ENCODE assay signal across 1 cellular context in the genomic region with DNA sequence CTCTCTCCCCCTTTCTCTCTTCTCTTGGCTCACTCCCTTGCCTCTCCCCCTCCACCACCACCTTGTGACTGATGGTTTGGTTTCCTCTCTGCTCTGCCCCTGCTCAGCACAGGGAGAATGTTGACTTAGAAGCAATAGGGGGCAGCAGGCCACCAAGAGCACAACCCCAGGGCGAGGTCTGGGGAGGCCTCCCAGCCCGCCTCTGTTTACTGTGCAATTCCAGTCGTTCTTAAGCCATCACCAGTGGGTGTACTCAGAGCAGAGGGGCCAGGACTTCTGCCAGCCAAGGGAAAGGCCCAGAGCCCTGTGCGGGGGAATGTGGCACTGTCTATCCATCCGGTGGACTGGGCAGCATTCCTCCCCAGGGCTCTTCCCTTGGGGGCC.
TF ChIP-seq lines count a peak whose summit lies in the region.

No MANE protein-coding gene starts in this region.

TF ChIP-seq in K562, 482 proteins besides CTCF, POLR2A, EP300 and RAD21:
- TF ChIP-seq RNF2 (IDR thresholded peaks at IDR 0.05) (no peak), ZNF146 (CRISPR knock-in tag; IDR thresholded peaks at IDR 0.05; ENCODE audit: unreplicated experiment) (no peak), STAT5B (CRISPR knock-in tag; IDR thresholded peaks at IDR 0.05) (no peak)
- TF ChIP-seq, protein P1, sequence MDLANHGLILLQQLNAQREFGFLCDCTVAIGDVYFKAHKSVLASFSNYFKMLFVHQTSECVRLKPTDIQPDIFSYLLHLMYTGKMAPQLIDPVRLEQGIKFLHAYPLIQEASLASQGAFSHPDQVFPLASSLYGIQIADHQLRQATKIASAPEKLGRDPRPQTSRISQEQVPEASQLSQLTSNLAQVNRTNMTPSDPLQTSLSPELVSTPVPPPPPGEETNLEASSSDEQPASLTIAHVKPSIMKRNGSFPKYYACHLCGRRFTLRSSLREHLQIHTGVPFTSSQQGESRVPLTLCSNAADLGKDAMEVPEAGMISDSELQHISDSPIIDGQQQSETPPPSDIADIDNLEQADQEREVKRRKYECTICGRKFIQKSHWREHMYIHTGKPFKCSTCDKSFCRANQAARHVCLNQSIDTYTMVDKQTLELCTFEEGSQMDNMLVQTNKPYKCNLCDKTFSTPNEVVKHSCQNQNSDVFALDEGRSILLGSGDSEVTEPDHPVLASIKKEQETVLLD (IDR thresholded peaks at IDR 0.05), result no peak
